Comparison of ENCODE assay signal across 9 cellular contexts in genomic region chr15:57339321-57339720, GRCh38.
"Had no signal": no experiment of that assay in that cellular context is flagged by ENCODE, and none has a peak within 500 bp of the region (broad histone marks: within the 10 kb centered on the region; RNA-seq: fewer than 3 reads in every experiment).

No MANE protein-coding gene starts in this region.

- DNase-seq: H9, HCEC 1CT, IMR-90, KG1 had no signal

- H3K4me2 ChIP-seq: GM23338 had no signal

- H3K4me3 ChIP-seq: GM23338, K562 had no signal

- FAIRE-seq: H1, H54, HTR-8/SVneo, K562 had no signal

- H2AFZ ChIP-seq: GM23338 had no signal
